Comparison of ENCODE assay signal across 1 cellular context in the genomic region with DNA sequence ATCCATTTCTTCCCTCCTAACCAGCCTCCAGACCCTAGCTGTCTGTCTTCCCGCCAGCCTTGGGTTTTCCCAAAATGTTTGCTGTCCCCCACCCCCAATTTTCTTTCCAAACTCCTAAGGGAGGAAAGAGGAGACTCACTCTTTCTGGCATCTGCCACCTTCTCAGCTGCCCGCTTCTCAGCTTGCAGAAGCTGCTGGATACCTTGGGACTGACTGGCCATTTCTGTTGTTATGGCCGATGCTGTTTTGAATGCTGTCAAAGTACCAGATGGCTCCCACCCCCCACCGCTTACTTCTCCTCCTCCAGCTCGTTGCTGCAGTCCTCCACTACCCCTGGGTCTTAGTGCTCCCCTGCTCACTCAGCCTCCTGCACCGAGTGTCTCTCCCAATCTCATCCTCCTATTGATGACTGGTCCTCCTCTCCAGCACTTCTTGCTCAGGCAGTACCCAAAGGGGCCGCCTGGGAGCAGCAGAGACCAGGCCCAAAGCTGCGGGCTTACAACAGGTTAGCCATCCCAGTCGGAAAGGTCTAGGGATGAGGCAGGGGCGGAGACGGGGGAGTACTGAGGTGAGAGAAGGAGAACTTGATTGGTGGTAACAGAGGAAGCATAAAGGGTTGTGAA.
TF ChIP-seq lines count a peak whose summit lies in the region.

A gene (minus strand): TSS at position 270 of the 623 bp plus-strand sequence. CDS start 49 bp downstream, at position 221.

TF ChIP-seq in HCT116, 20 proteins besides CTCF, POLR2A, EP300 and RAD21 (continued from another document):
- TF ChIP-seq, protein P1, sequence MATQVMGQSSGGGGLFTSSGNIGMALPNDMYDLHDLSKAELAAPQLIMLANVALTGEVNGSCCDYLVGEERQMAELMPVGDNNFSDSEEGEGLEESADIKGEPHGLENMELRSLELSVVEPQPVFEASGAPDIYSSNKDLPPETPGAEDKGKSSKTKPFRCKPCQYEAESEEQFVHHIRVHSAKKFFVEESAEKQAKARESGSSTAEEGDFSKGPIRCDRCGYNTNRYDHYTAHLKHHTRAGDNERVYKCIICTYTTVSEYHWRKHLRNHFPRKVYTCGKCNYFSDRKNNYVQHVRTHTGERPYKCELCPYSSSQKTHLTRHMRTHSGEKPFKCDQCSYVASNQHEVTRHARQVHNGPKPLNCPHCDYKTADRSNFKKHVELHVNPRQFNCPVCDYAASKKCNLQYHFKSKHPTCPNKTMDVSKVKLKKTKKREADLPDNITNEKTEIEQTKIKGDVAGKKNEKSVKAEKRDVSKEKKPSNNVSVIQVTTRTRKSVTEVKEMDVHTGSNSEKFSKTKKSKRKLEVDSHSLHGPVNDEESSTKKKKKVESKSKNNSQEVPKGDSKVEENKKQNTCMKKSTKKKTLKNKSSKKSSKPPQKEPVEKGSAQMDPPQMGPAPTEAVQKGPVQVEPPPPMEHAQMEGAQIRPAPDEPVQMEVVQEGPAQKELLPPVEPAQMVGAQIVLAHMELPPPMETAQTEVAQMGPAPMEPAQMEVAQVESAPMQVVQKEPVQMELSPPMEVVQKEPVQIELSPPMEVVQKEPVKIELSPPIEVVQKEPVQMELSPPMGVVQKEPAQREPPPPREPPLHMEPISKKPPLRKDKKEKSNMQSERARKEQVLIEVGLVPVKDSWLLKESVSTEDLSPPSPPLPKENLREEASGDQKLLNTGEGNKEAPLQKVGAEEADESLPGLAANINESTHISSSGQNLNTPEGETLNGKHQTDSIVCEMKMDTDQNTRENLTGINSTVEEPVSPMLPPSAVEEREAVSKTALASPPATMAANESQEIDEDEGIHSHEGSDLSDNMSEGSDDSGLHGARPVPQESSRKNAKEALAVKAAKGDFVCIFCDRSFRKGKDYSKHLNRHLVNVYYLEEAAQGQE (IDR thresholded peaks at IDR 0.05; ENCODE audit: low read depth), result no peak
